Comparison of ENCODE assay signal across 12 cellular contexts in the genomic region with DNA sequence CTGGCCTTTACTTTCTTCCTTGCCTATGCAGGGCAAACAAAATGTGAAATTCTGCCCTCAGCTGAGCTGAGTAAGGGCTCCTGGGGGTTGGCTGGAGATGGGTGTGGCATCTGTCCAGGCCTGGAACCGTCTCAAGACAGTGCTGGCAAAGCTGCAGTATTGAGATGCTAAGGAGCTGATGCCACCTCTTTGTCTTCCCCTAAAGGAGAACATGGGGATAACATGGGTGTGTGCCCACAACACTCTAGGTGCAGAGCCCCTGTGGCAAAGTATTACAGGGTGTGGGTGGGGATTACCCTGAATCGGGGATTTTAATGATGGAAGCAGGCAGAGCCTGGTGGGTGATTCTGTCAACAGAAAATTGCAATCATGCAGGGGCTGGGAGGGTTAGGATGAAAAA. TPM values are rescaled to one million over a fixed set of nuclear protein-coding genes. Genes with fewer than 3 reads are reported as not detected.
A peak's percentile ranks its signal among the peaks of the same experiment; 100 is the strongest.
DNase-seq lines count a peak whose midpoint lies in the region; ATAC-seq and TF ChIP-seq lines count a peak whose summit lies in the region.
"Had no signal": no experiment of that assay in that cellular context is flagged by ENCODE, and none has a peak within 500 bp of the region (broad histone marks: within the 10 kb centered on the region; RNA-seq: fewer than 3 reads in every experiment).

No MANE protein-coding gene starts in this region.

- H3K27ac ChIP-seq in OCI-LY1 (ENCODE audit: low read depth, low read length, poor library complexity, severe bottlenecking) (peak overlapping the region; percentile 33), endodermal cell (ENCODE audit: low read depth, low read length) (no peak overlapping the region), ascending aorta (no peak overlapping the region), gastroesophageal sphincter (peak overlapping the region in 1 of 4 donors; percentile 22)
- H3K27ac ChIP-seq: upper lobe of right lung had no signal

- no peak for ATAC-seq in gastroesophageal sphincter
- no peak for ATAC-seq in GM21717 (IDR thresholded peaks at IDR 0.05; ENCODE audit: unreplicated experiment)
- no peak for ATAC-seq in GM19324 (IDR thresholded peaks at IDR 0.05; ENCODE audit: low FRiP score, unreplicated experiment)
- ATAC-seq: activated CD4-positive, CD25-positive, alpha-beta regulatory T cell treated with anti-CD3 and anti-CD28 coated beads, Interleukin-2, amount 50 U/mL, for 24 hours; left ventricle myocardium superior; upper lobe of right lung had no signal

- TF ChIP-seq POLR2A in gastroesophageal sphincter (IDR thresholded peaks at IDR 0.05): no peak

- H2AFZ ChIP-seq in OCI-LY1 (ENCODE audit: low read length): no peak overlapping the region

- H3K27ac Mint-ChIP-seq in endodermal cell: no peak overlapping the region

- H3K27me3 ChIP-seq in OCI-LY1 (ENCODE audit: insufficient read depth, low read length) (no peaks in the 10 kb centered on the region), endodermal cell (ENCODE audit: control insufficient read depth, insufficient read depth, low read length, poor library complexity, severe bottlenecking) (no peaks in the 10 kb centered on the region), ascending aorta (no peaks in the 10 kb centered on the region), gastroesophageal sphincter (no peaks in the 10 kb centered on the region)
- H3K27me3 ChIP-seq: upper lobe of right lung had no signal

- TF ChIP-seq CTCF in OCI-LY1 (IDR thresholded peaks at IDR 0.05; ENCODE audit: low read length): no peak; the same call in 1 of the 2 replicates
- TF ChIP-seq CTCF in endodermal cell (conservative IDR thresholded peaks at IDR 0.05): peak; percentile 43
- no peak for TF ChIP-seq CTCF in ascending aorta (IDR thresholded peaks at IDR 0.05)
- TF ChIP-seq CTCF in gastroesophageal sphincter (IDR thresholded peaks at IDR 0.05): peak in 1 of 4 experiments; percentile 19

- no peaks in the 10 kb centered on the region for H3K9me3 Mint-ChIP-seq in endodermal cell

- H3K4me2 ChIP-seq in OCI-LY1 (ENCODE audit: low read length): no peak overlapping the region

- H3K9ac ChIP-seq in OCI-LY1 (ENCODE audit: low read length) (no peak overlapping the region), endodermal cell (ENCODE audit: extremely low read depth, low read length, poor library complexity, severe bottlenecking) (no peak overlapping the region)

- H4K20me1 ChIP-seq in OCI-LY1 (ENCODE audit: insufficient read depth, low read length): no peaks in the 10 kb centered on the region

- H3K79me2 ChIP-seq in OCI-LY1 (ENCODE audit: insufficient read depth, low read length): peaks cover 13% of the 10 kb centered on the region

- peak; percentile 52 for DNase-seq in AG08395 (ENCODE audit: low spot score)
- peak; percentile 36 for DNase-seq in EL
- no peak for DNase-seq in endodermal cell
- no peak for DNase-seq in ascending aorta (ENCODE audit: low spot score in 2 of 2)
- DNase-seq: left ventricle myocardium superior, NCI-H1092 treated with DMSO at 0.1 percent for 48 hours, upper lobe of right lung had no signal

- TF ChIP-seq EP300 in gastroesophageal sphincter (IDR thresholded peaks at IDR 0.05): no peak

- H3K4me3 Mint-ChIP-seq in endodermal cell: no peak overlapping the region

- H3K9me3 ChIP-seq in OCI-LY1 (ENCODE audit: low read length) (no peaks in the 10 kb centered on the region), endodermal cell (ENCODE audit: control insufficient read depth, low read length) (no peaks in the 10 kb centered on the region), ascending aorta (no peaks in the 10 kb centered on the region), gastroesophageal sphincter (no peaks in the 10 kb centered on the region)
- H3K9me3 ChIP-seq: upper lobe of right lung had no signal

- intact Hi-C loops in ascending aorta (cut with DNase I): loop anchor here (5.0 kb wide), 4 partner anchors 173 to 967 kb away; a partner anchor contains a TSS

- H3K36me3 ChIP-seq in OCI-LY1 (ENCODE audit: insufficient read depth, low read length) (peaks cover 52% of the 10 kb centered on the region), endodermal cell (ENCODE audit: control insufficient read depth, insufficient read depth, low read length) (peaks cover 53% of the 10 kb centered on the region), ascending aorta (peaks cover 45 to 51% of the 10 kb centered on the region in 2 donors), gastroesophageal sphincter (peaks cover 0 to 66% of the 10 kb centered on the region in 2 donors)

- H3F3A ChIP-seq in OCI-LY1 (ENCODE audit: insufficient read depth, low read length): no peaks in the 10 kb centered on the region

- no peaks in the 10 kb centered on the region for H3K27me3 Mint-ChIP-seq in endodermal cell (ENCODE audit: insufficient read depth)

- peaks cover 15% of the 10 kb centered on the region for H3K4me1 Mint-ChIP-seq in endodermal cell

- 92% methylated on average over 2 of the region's 2 CpGs; no CpG with 5 or more reads in 1 of the 2 experiments for WGBS in endodermal cell (ENCODE audit: insufficient coverage in 1 of 2, insufficient read length in 1 of 2), 2 experiments
- 40 to 71% methylated on average over 1 of the region's 2 CpGs for WGBS in gastroesophageal sphincter (ENCODE audit: low coverage in 1 of 2), 2 donors

- H3K4me1 ChIP-seq in OCI-LY1 (ENCODE audit: insufficient read depth, low read length, severe bottlenecking): peaks cover 28% of the 10 kb centered on the region
- H3K4me1 ChIP-seq in endodermal cell (ENCODE audit: control insufficient read depth, insufficient read depth, low read length): no peaks in the 10 kb centered on the region
- H3K4me1 ChIP-seq in ascending aorta: peaks cover 0 to 9% of the 10 kb centered on the region in 2 donors
- H3K4me1 ChIP-seq in gastroesophageal sphincter: peaks cover 0 to 41% (median 14%) of the 10 kb centered on the region in 3 donors

- H3K36me3 Mint-ChIP-seq in endodermal cell (ENCODE audit: low read depth): peaks cover 43% of the 10 kb centered on the region

- no peaks in the 10 kb centered on the region for H3K9me2 ChIP-seq in OCI-LY1 (ENCODE audit: low read depth, low read length)

- H3K4me3 ChIP-seq in OCI-LY1 (ENCODE audit: low read depth, low read length, poor library complexity, severe bottlenecking) (no peak overlapping the region), endodermal cell (ENCODE audit: low read length) (no peak overlapping the region), ascending aorta (no peak overlapping the region), gastroesophageal sphincter (no peak overlapping the region)
- H3K4me3 ChIP-seq: upper lobe of right lung had no signal

RNA-seq across cellular contexts. Expression of a gene that starts 2.5 kb away (rescaled TPM):
- 10 to 100 TPM; 15.5 to 15.9 TPM for total RNA-seq in endodermal cell
- polyA plus RNA-seq in endodermal cell (2013, experiment 1 of 2): 22.0 TPM
- polyA plus RNA-seq in endodermal cell (2013, experiment 2 of 2): 22.3 TPM
- 34.3 TPM for total RNA-seq in ascending aorta
- 10 to 100 TPM; 30.2 to 41.4 (median 33.2) TPM for total RNA-seq in gastroesophageal sphincter

RNA-seq across cellular contexts. Expression of a gene that starts 54.9 kb away (rescaled TPM):
- 10 to 100 TPM; 54.7 to 74.4 TPM for total RNA-seq in endodermal cell
- polyA plus RNA-seq in endodermal cell (2013, experiment 1 of 2): 54.6 TPM
- polyA plus RNA-seq in endodermal cell (2013, experiment 2 of 2): 47.6 TPM
- total RNA-seq in ascending aorta: 23.3 TPM
- 10 to 100 TPM; 17.0 to 22.9 (median 19.5) TPM for total RNA-seq in gastroesophageal sphincter

Comparison
In these comparisons a context has a peak if more than half of its experiments do, and no peak if none do; other contexts are left out.
1. DNase-seq: peak in AG08395 (single experiment) and EL (single experiment); none in endodermal cell (single experiment) and ascending aorta (0 of 2).